ENCODE assay signal across 9 cellular contexts in genomic region chr3:53804697-53805462, GRCh38. TPM values are rescaled to one million over a fixed set of nuclear protein-coding genes. Genes with fewer than 3 reads are reported as not detected.
DNase-seq lines count a peak whose midpoint lies in the region; ATAC-seq and FAIRE-seq lines count a peak whose summit lies in the region.
"Had no signal": no experiment of that assay in that cellular context is flagged by ENCODE, and none has a peak within 500 bp of the region (broad histone marks: within the 10 kb centered on the region; RNA-seq: fewer than 3 reads in every experiment).

No MANE protein-coding gene starts in this region.

- peak overlapping the region; percentile 89 for H3K18ac ChIP-seq in neuronal stem cell (ENCODE audit: low read length)

- peak overlapping the region; percentile 64 for H2BK15ac ChIP-seq in neuronal stem cell (ENCODE audit: low read length)

- no peak overlapping the region for H3K9ac ChIP-seq in neuronal stem cell (ENCODE audit: low read depth, low read length, poor library complexity)

- H4K91ac ChIP-seq in neuronal stem cell (ENCODE audit: low read depth, low read length, poor library complexity), result peak overlapping the region; percentile 54

- no peak overlapping the region for H4K8ac ChIP-seq in neuronal stem cell (ENCODE audit: low read depth, low read length)

- H2AK5ac ChIP-seq in neuronal stem cell (ENCODE audit: low read depth, low read length), result peak overlapping the region; percentile 78

- peak; percentile 80 for FAIRE-seq in GM18507 (lab: Jason Lieb, UNC)
- FAIRE-seq: kidney had no signal

- no CpG with 5 or more reads among the region's 14 CpGs for WGBS in neuronal stem cell (ENCODE audit: extremely low coverage in 2 of 2, insufficient read length in 2 of 2, insufficient replicate concordance in 1 of 2), 2 donors

- H3K79me1 ChIP-seq in neuronal stem cell (ENCODE audit: low read depth, low read length), result no peaks in the 10 kb centered on the region

- no peak overlapping the region for H2BK12ac ChIP-seq in neuronal stem cell (ENCODE audit: low read length)

- no peaks in the 10 kb centered on the region for H3K36me3 ChIP-seq in neuronal stem cell (replicated peaks in 1 of 2; ENCODE audit: control insufficient read depth in 2 of 2, insufficient read depth in 2 of 2, low read length in 2 of 2)

- H3K4me1 ChIP-seq in neuronal stem cell (ENCODE audit: control insufficient read depth in 2 of 2, insufficient read depth in 1 of 2, low read depth in 1 of 2, low read length in 2 of 2), result peaks cover 16 to 18% of the 10 kb centered on the region in 2 donors

- no peak overlapping the region for H3K23ac ChIP-seq in neuronal stem cell (ENCODE audit: low read depth, low read length, poor library complexity)

- H3K27me3 ChIP-seq in neuronal stem cell (ENCODE audit: control insufficient read depth in 3 of 3, insufficient read depth in 3 of 3, low read depth in 1 of 3, low read length in 3 of 3), result no peaks in the 10 kb centered on the region

- H3K27ac ChIP-seq in neuronal stem cell (replicated peaks; ENCODE audit: low read length), result peak overlapping the region; percentile 16

- H2BK120ac ChIP-seq in neuronal stem cell (ENCODE audit: low read depth, low read length), result no peak overlapping the region

- no peak overlapping the region for H3K4me3 ChIP-seq in neuronal stem cell (ENCODE audit: low read length in 2 of 2)

- H3K9me3 ChIP-seq in neuronal stem cell (replicated peaks in 1 of 2; ENCODE audit: control insufficient read depth in 2 of 2, insufficient read depth in 1 of 2, low read depth in 1 of 2, low read length in 2 of 2), result peaks cover 0 to 1% of the 10 kb centered on the region in 2 donors

- H2AFZ ChIP-seq in neuronal stem cell (ENCODE audit: low read length), result peak overlapping the region; percentile 6

- H3K4me2 ChIP-seq in neuronal stem cell (ENCODE audit: insufficient read depth, low read length, poor library complexity, severe bottlenecking), result no peak overlapping the region

- ATAC-seq in HG02870 (IDR thresholded peaks at IDR 0.05; ENCODE audit: unreplicated experiment) (peak; percentile 93), HG03025 (IDR thresholded peaks at IDR 0.05; ENCODE audit: low FRiP score, unreplicated experiment) (no peak), GM21786 (IDR thresholded peaks at IDR 0.05; ENCODE audit: unreplicated experiment) (no peak)

- no peak overlapping the region for H3K14ac ChIP-seq in neuronal stem cell (ENCODE audit: low read length)

- DNase-seq in GM18507 (ENCODE audit: extremely low spot score, insufficient read length, low read depth) (no peak), amniotic epithelial cell (ENCODE audit: low read depth) (peak; percentile 32), neuronal stem cell (ENCODE audit: low spot score) (no peak), NCI-H1092 treated with DMSO at 0.1 percent for 48 hours (lab: John Stamatoyannopoulos, UW) (no peak), SIG-M5 treated with dmso at 0.1 percent for 504 hours (lab: John Stamatoyannopoulos, UW; ENCODE audit: unreplicated experiment) (no peak)
- DNase-seq: kidney had no signal

- H2BK5ac ChIP-seq in neuronal stem cell (ENCODE audit: low read length), result no peak overlapping the region

- no peak overlapping the region for H3K4ac ChIP-seq in neuronal stem cell (ENCODE audit: low read length)

RNA-seq across cellular contexts. Expression of gene CHDH, which starts 41.3 kb away (rescaled TPM):
- 2.0 TPM for polyA plus RNA-seq in neuronal stem cell (2013, experiment 1 of 2)
- polyA plus RNA-seq in neuronal stem cell (2013, experiment 2 of 2), result 2.0 TPM

RNA-seq across cellular contexts. Expression of gene IL17RB, which starts 41.5 kb away (rescaled TPM):
- polyA plus RNA-seq in neuronal stem cell (2013, experiment 1 of 2), result 2.6 TPM
- 2.3 TPM for polyA plus RNA-seq in neuronal stem cell (2013, experiment 2 of 2)
